1 cellular context compared by ENCODE assay signal in genomic region chr1:219806642-219807041, GRCh38.
TF ChIP-seq lines count a peak whose summit lies in the region.

No MANE protein-coding gene starts in this region.

TF ChIP-seq in WTC11, 78 proteins besides CTCF, POLR2A, EP300 and RAD21 (continued from another document):
- TF ChIP-seq, protein P1, sequence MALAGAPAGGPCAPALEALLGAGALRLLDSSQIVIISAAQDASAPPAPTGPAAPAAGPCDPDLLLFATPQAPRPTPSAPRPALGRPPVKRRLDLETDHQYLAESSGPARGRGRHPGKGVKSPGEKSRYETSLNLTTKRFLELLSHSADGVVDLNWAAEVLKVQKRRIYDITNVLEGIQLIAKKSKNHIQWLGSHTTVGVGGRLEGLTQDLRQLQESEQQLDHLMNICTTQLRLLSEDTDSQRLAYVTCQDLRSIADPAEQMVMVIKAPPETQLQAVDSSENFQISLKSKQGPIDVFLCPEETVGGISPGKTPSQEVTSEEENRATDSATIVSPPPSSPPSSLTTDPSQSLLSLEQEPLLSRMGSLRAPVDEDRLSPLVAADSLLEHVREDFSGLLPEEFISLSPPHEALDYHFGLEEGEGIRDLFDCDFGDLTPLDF (CRISPR knock-in tag; IDR thresholded peaks at IDR 0.05): no peak
- TF ChIP-seq NR2C2 (CRISPR knock-in tag; IDR thresholded peaks at IDR 0.05): no peak
- no peak for TF ChIP-seq ZNF396 (CRISPR knock-in tag; IDR thresholded peaks at IDR 0.05; ENCODE audit: borderline replicate concordance)
- TF ChIP-seq, protein P2, sequence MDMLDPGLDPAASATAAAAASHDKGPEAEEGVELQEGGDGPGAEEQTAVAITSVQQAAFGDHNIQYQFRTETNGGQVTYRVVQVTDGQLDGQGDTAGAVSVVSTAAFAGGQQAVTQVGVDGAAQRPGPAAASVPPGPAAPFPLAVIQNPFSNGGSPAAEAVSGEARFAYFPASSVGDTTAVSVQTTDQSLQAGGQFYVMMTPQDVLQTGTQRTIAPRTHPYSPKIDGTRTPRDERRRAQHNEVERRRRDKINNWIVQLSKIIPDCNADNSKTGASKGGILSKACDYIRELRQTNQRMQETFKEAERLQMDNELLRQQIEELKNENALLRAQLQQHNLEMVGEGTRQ (CRISPR knock-in tag; IDR thresholded peaks at IDR 0.05): no peak
- no peak for TF ChIP-seq AR (CRISPR knock-in tag; IDR thresholded peaks at IDR 0.05)
